Comparison of ENCODE assay signal across 1 cellular context in genomic region chr6:159110013-159110412, GRCh38.
TF ChIP-seq lines count a peak whose summit lies in the region.

No MANE protein-coding gene starts in this region.

TF ChIP-seq in H1, 55 proteins besides CTCF, POLR2A, EP300 and RAD21 (continued from another document):
- TF ChIP-seq CHD7 (IDR thresholded peaks at IDR 0.05; ENCODE audit: insufficient replicate concordance, low read length) (no peak), SRF (IDR thresholded peaks at IDR 0.05; ENCODE audit: low read depth, low read length) (no peak), ASH2L (IDR thresholded peaks at IDR 0.05; ENCODE audit: low read length) (no peak), CBX8 (IDR thresholded peaks at IDR 0.05; ENCODE audit: borderline replicate concordance, low read depth, low read length) (no peak), TEAD4 (IDR thresholded peaks at IDR 0.05; ENCODE audit: low read depth, low read length) (peak; percentile 17; the same call in 1 of the 2 replicates), JUN (IDR thresholded peaks at IDR 0.05; ENCODE audit: low read depth, low read length) (no peak), NRF1 (IDR thresholded peaks at IDR 0.05; ENCODE audit: low read depth, low read length) (no peak), POLR2AphosphoS5 (IDR thresholded peaks at IDR 0.05; ENCODE audit: low read depth, low read length) (no peak), BRCA1 (IDR thresholded peaks at IDR 0.05; ENCODE audit: low read depth, low read length) (no peak), YY1 (IDR thresholded peaks at IDR 0.05; ENCODE audit: low read depth, low read length) (peak; percentile 93), HDAC2 (IDR thresholded peaks at IDR 0.05; ENCODE audit: borderline replicate concordance in 1 of 2, low read depth in 2 of 2, low read length in 2 of 2) (no peak), KDM1A (IDR thresholded peaks at IDR 0.05; ENCODE audit: borderline replicate concordance, low read length) (no peak), TCF12 (IDR thresholded peaks at IDR 0.05; ENCODE audit: low read depth, low read length) (no peak), SAP30 (IDR thresholded peaks at IDR 0.05; ENCODE audit: insufficient read depth, insufficient replicate concordance, low read length) (no peak), TAF7 (optimal IDR thresholded peaks at IDR 0.05; ENCODE audit: borderline replicate concordance, low read depth, low read length) (no peak), CTBP2 (IDR thresholded peaks at IDR 0.05; ENCODE audit: borderline replicate concordance, insufficient read depth, insufficient read length, low read length) (no peak)
